In the genomic region with DNA sequence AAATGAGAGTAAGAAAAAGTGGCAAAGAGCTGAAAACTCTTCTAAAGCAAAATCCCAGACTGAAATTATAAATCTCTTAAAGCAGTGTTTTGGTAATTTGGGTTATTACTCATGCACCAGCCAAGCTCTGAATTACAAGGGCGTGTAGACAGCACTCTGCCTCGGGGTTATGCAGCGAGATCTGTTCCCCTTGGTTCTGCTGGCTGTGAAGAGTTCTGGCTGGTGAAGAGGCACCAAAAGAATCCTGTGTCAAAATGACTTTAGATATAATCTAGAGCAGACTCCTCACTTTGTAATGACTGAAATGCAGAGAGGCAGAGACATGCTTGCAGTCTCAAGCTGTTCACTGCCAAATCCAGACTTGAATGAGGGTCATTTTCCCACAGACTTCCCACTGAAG, we compare ENCODE assay signal across 15 cellular contexts.
DNase-seq lines count a peak whose midpoint lies in the region; ATAC-seq and TF ChIP-seq lines count a peak whose summit lies in the region.
"Had no signal": no experiment of that assay in that cellular context is flagged by ENCODE, and none has a peak within 500 bp of the region (broad histone marks: within the 10 kb centered on the region; RNA-seq: fewer than 3 reads in every experiment).

No MANE protein-coding gene starts in this region.

- no peak overlapping the region for H3K4me3 Mint-ChIP-seq in WTC11
- no peak overlapping the region for H3K4me3 Mint-ChIP-seq in CD8-positive, alpha-beta T cell

- peak overlapping the region; percentile 50; the same call in 1 of the 2 replicates for H3K27ac Mint-ChIP-seq in WTC11
- H3K27ac Mint-ChIP-seq in CD8-positive, alpha-beta T cell, result no peak overlapping the region

- POLR2A ChIA-PET in WTC11 (lab: Charles Lee), result no interaction called here
- POLR2A ChIA-PET in CD8-positive, alpha-beta T cell (lab: Charles Lee), result no interaction called here

- CTCF ChIA-PET in WTC11 (lab: Charles Lee), result no interaction called here
- CTCF ChIA-PET in CD8-positive, alpha-beta T cell (lab: Charles Lee), result no interaction called here

- 13 to 32% methylated on average over 3 of the region's 3 CpGs for WGBS in tibial nerve, 2 donors

- peaks cover 0 to 13% (median 0%) of the 10 kb centered on the region in 4 donors for H3K9me3 ChIP-seq in tibial nerve
- no peaks in the 10 kb centered on the region for H3K9me3 ChIP-seq in CD8-positive, alpha-beta T cell (ENCODE audit: low read length)
- H3K9me3 ChIP-seq: lower lobe of right lung, suprapubic skin had no signal

- peak overlapping the region in 3 of 4 donors; percentile 10 to 79 (median 70) for H3K27ac ChIP-seq in tibial nerve
- no peak overlapping the region for H3K27ac ChIP-seq in CD8-positive, alpha-beta T cell (ENCODE audit: low read depth, low read length)
- H3K27ac ChIP-seq: lower lobe of right lung, suprapubic skin had no signal

- no peak overlapping the region for H3K4me3 ChIP-seq in tibial nerve
- no peak overlapping the region for H3K4me3 ChIP-seq in CD8-positive, alpha-beta T cell (ENCODE audit: low read depth, low read length)
- H3K4me3 ChIP-seq: lower lobe of right lung, suprapubic skin had no signal

- intact Hi-C loops in CD8-positive, alpha-beta T cell (cut with DNase I, micrococcal nuclease), result no loop called here

- H3K27me3 ChIP-seq in tibial nerve, result no peaks in the 10 kb centered on the region
- no peaks in the 10 kb centered on the region for H3K27me3 ChIP-seq in CD8-positive, alpha-beta T cell (ENCODE audit: insufficient read depth, low read length)
- H3K27me3 ChIP-seq: suprapubic skin had no signal

- peaks cover 0 to 28% (median 5%) of the 10 kb centered on the region in 4 donors for H3K4me1 ChIP-seq in tibial nerve
- H3K4me1 ChIP-seq in CD8-positive, alpha-beta T cell (ENCODE audit: insufficient read depth, low read length), result no peaks in the 10 kb centered on the region
- H3K4me1 ChIP-seq: lower lobe of right lung had no signal

- TF ChIP-seq EP300 in tibial nerve (IDR thresholded peaks at IDR 0.05), result no peak

- ATAC-seq in WTC11 (peak; percentile 53), HG02759 (IDR thresholded peaks at IDR 0.05; ENCODE audit: unreplicated experiment) (no peak)
- no peak for ATAC-seq in CD8-positive, alpha-beta T cell
- ATAC-seq: lower lobe of right lung had no signal

- peaks cover 50% of the 10 kb centered on the region for H3K4me1 Mint-ChIP-seq in WTC11
- no peaks in the 10 kb centered on the region for H3K4me1 Mint-ChIP-seq in CD8-positive, alpha-beta T cell (ENCODE audit: low read depth)

- TF ChIP-seq CTCF in WTC11 (IDR thresholded peaks at IDR 0.05) (no peak), tibial nerve (IDR thresholded peaks at IDR 0.05) (no peak)
- TF ChIP-seq CTCF in CD8-positive, alpha-beta T cell (IDR thresholded peaks at IDR 0.05), result no peak

- H3K36me3 ChIP-seq in tibial nerve, result no peaks in the 10 kb centered on the region
- no peaks in the 10 kb centered on the region for H3K36me3 ChIP-seq in CD8-positive, alpha-beta T cell (ENCODE audit: insufficient read depth, low read length)
- H3K36me3 ChIP-seq: lower lobe of right lung, suprapubic skin had no signal

- H3K36me3 Mint-ChIP-seq in WTC11, result peaks cover 6% of the 10 kb centered on the region; the same call in 1 of the 2 replicates
- H3K36me3 Mint-ChIP-seq in CD8-positive, alpha-beta T cell, result no peaks in the 10 kb centered on the region

- DNase-seq in NCI-H2227 (lab: John Stamatoyannopoulos, UW; ENCODE audit: unreplicated experiment), result peak; percentile 3
- DNase-seq in NCI-H2227 treated with DMSO at 0.1 percent for 48 hours (lab: John Stamatoyannopoulos, UW), result no peak
- no peak for DNase-seq in WTC11 (ENCODE audit: low spot score)
- DNase-seq in islet precursor cell, result peak; percentile 93
- no peak for DNase-seq in tibial nerve (ENCODE audit: low spot score in 2 of 2)
- DNase-seq in CD8-positive, alpha-beta T cell, result no peak
- DNase-seq in SHP77 treated with DMSO at 0.1 percent for 48 hours (lab: John Stamatoyannopoulos, UW), result no peak
- DNase-seq: activated CD4-positive, CD25-positive, alpha-beta regulatory T cell; amniotic stem cell; lower lobe of right lung; NCI-H1092; NCI-H2107; T-helper 1 cell had no signal

- no peak for TF ChIP-seq POLR2A in tibial nerve (IDR thresholded peaks at IDR 0.05)

- peaks cover 10% of the 10 kb centered on the region for H3K9me3 Mint-ChIP-seq in WTC11
- H3K9me3 Mint-ChIP-seq in CD8-positive, alpha-beta T cell, result peaks cover 16% of the 10 kb centered on the region

- no peaks in the 10 kb centered on the region for H3K27me3 Mint-ChIP-seq in WTC11 (ENCODE audit: low read depth)
- H3K27me3 Mint-ChIP-seq in CD8-positive, alpha-beta T cell (ENCODE audit: low read depth), result no peaks in the 10 kb centered on the region

TF ChIP-seq in WTC11, 78 proteins besides CTCF, POLR2A, EP300 and RAD21 (continues in another document):
- TF ChIP-seq NFATC4 (CRISPR knock-in tag; IDR thresholded peaks at IDR 0.05), result no peak
- TF ChIP-seq, protein P1, sequence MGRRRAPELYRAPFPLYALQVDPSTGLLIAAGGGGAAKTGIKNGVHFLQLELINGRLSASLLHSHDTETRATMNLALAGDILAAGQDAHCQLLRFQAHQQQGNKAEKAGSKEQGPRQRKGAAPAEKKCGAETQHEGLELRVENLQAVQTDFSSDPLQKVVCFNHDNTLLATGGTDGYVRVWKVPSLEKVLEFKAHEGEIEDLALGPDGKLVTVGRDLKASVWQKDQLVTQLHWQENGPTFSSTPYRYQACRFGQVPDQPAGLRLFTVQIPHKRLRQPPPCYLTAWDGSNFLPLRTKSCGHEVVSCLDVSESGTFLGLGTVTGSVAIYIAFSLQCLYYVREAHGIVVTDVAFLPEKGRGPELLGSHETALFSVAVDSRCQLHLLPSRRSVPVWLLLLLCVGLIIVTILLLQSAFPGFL (CRISPR knock-in tag; IDR thresholded peaks at IDR 0.05; ENCODE audit: borderline replicate concordance), result no peak
- TF ChIP-seq, protein P2, sequence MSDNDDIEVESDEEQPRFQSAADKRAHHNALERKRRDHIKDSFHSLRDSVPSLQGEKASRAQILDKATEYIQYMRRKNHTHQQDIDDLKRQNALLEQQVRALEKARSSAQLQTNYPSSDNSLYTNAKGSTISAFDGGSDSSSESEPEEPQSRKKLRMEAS (CRISPR knock-in tag; IDR thresholded peaks at IDR 0.05), result no peak
- TF ChIP-seq, protein P3, sequence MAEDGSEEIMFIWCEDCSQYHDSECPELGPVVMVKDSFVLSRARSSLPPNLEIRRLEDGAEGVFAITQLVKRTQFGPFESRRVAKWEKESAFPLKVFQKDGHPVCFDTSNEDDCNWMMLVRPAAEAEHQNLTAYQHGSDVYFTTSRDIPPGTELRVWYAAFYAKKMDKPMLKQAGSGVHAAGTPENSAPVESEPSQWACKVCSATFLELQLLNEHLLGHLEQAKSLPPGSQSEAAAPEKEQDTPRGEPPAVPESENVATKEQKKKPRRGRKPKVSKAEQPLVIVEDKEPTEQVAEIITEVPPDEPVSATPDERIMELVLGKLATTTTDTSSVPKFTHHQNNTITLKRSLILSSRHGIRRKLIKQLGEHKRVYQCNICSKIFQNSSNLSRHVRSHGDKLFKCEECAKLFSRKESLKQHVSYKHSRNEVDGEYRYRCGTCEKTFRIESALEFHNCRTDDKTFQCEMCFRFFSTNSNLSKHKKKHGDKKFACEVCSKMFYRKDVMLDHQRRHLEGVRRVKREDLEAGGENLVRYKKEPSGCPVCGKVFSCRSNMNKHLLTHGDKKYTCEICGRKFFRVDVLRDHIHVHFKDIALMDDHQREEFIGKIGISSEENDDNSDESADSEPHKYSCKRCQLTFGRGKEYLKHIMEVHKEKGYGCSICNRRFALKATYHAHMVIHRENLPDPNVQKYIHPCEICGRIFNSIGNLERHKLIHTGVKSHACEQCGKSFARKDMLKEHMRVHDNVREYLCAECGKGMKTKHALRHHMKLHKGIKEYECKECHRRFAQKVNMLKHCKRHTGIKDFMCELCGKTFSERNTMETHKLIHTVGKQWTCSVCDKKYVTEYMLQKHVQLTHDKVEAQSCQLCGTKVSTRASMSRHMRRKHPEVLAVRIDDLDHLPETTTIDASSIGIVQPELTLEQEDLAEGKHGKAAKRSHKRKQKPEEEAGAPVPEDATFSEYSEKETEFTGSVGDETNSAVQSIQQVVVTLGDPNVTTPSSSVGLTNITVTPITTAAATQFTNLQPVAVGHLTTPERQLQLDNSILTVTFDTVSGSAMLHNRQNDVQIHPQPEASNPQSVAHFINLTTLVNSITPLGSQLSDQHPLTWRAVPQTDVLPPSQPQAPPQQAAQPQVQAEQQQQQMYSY (CRISPR knock-in tag; IDR thresholded peaks at IDR 0.05), result no peak
- TF ChIP-seq ZNF138 (CRISPR knock-in tag; conservative IDR thresholded peaks at IDR 0.05), result no peak
- TF ChIP-seq, protein P4, sequence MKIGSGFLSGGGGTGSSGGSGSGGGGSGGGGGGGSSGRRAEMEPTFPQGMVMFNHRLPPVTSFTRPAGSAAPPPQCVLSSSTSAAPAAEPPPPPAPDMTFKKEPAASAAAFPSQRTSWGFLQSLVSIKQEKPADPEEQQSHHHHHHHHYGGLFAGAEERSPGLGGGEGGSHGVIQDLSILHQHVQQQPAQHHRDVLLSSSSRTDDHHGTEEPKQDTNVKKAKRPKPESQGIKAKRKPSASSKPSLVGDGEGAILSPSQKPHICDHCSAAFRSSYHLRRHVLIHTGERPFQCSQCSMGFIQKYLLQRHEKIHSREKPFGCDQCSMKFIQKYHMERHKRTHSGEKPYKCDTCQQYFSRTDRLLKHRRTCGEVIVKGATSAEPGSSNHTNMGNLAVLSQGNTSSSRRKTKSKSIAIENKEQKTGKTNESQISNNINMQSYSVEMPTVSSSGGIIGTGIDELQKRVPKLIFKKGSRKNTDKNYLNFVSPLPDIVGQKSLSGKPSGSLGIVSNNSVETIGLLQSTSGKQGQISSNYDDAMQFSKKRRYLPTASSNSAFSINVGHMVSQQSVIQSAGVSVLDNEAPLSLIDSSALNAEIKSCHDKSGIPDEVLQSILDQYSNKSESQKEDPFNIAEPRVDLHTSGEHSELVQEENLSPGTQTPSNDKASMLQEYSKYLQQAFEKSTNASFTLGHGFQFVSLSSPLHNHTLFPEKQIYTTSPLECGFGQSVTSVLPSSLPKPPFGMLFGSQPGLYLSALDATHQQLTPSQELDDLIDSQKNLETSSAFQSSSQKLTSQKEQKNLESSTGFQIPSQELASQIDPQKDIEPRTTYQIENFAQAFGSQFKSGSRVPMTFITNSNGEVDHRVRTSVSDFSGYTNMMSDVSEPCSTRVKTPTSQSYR (CRISPR knock-in tag; IDR thresholded peaks at IDR 0.05), result no peak
- TF ChIP-seq GTF2I (CRISPR knock-in tag; conservative IDR thresholded peaks at IDR 0.05), result no peak
- no peak for TF ChIP-seq TEAD4 (CRISPR knock-in tag; IDR thresholded peaks at IDR 0.05)
- TF ChIP-seq, protein P5, sequence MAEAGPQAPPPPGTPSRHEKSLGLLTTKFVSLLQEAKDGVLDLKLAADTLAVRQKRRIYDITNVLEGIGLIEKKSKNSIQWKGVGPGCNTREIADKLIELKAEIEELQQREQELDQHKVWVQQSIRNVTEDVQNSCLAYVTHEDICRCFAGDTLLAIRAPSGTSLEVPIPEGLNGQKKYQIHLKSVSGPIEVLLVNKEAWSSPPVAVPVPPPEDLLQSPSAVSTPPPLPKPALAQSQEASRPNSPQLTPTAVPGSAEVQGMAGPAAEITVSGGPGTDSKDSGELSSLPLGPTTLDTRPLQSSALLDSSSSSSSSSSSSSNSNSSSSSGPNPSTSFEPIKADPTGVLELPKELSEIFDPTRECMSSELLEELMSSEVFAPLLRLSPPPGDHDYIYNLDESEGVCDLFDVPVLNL (CRISPR knock-in tag; IDR thresholded peaks at IDR 0.05; ENCODE audit: borderline replicate concordance, low read depth), result no peak

Comparison
In these comparisons a context has a peak if more than half of its experiments do, and no peak if none do; other contexts are left out.
1. DNase-seq: peak in NCI-H2227 (single experiment) and islet precursor cell (single experiment); none in NCI-H2227 treated with DMSO at 0.1 percent for 48 hours (single experiment), WTC11 (single experiment), tibial nerve (0 of 2), CD8-positive, alpha-beta T cell (0 of 7) and SHP77 treated with DMSO at 0.1 percent for 48 hours (single experiment).